In the genomic region with DNA sequence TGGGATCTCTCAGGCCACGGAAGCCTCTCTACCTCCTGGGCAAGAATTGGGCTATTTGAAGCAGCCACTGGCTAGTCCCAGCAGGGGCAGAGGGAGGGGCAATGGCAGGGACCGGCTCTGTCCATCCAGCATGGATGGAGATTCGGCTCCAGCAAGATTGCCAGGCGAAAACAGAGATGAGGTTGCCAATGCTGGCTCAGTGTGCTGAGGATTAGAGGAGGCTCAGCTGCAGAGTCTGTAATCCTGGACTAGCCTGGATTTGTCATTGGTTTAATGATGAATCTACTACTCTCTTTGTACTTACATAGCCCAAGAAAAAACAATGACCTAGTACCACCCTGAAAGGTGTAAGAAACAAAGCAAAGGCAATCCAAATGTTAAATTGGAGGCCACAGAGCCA, we compare ENCODE assay signal across 26 cellular contexts.
A peak's percentile ranks its signal among the peaks of the same experiment; 100 is the strongest.
DNase-seq lines count a peak whose midpoint lies in the region; TF ChIP-seq lines count a peak whose summit lies in the region.
"Had no signal": no experiment of that assay in that cellular context is flagged by ENCODE, and none has a peak within 500 bp of the region (broad histone marks: within the 10 kb centered on the region; RNA-seq: fewer than 3 reads in every experiment).

No MANE protein-coding gene starts in this region.

- H3K27me3 Mint-ChIP-seq in MCF 10A (ENCODE audit: insufficient read depth, unreplicated experiment) (no peaks in the 10 kb centered on the region), CD14-positive monocyte (ENCODE audit: low read depth in 3 of 3) (peaks cover 0 to 6% (median 3%) of the 10 kb centered on the region in 3 donors)
- H3K27me3 Mint-ChIP-seq: activated CD4-positive, alpha-beta T cell treated with anti-CD3 and anti-CD28 coated beads, Interleukin-2, amount 10 ng/mL, durations not matched to agents 24 days and 14 days; T-cell had no signal

- CTCF ChIA-PET in mammary epithelial cell (lab: Charles Lee; ENCODE audit: low non-redundant PET) (no interaction called here), MCF 10A (lab: Yijun Ruan, JAX) (interaction anchor here (0.7 to 1.2 kb wide), 4 partner anchors 92 to 137 kb away, joined by 3 to 4 read pairs (median 3); no protein-coding TSS in a partner anchor), GM10248 (lab: Yijun Ruan, JAX) (interaction anchor here (0.8 to 1.3 kb wide), 2 partner anchors 9 to 11 kb away, joined by 3 to 4 read pairs; no protein-coding TSS in a partner anchor)

- TF ChIP-seq CTCF in mammary epithelial cell (conservative IDR thresholded peaks at IDR 0.05 in 1 of 2, IDR thresholded peaks at IDR 0.05 in 1 of 2; ENCODE audit: extremely low read depth in 1 of 2, insufficient read depth in 1 of 2, low read depth in 1 of 2, low read length in 2 of 2) (no peak), MCF 10A (IDR thresholded peaks at IDR 0.05; ENCODE audit: unreplicated experiment) (no peak), suprapubic skin (IDR thresholded peaks at IDR 0.05) (no peak), GM10248 (IDR thresholded peaks at IDR 0.05; ENCODE audit: control extremely low read depth, extremely low read depth, low read depth, missing control alignments) (no peak), CD14-positive monocyte (IDR thresholded peaks at IDR 0.05) (no peak)

- H3K9me3 ChIP-seq in mammary epithelial cell (replicated peaks; ENCODE audit: insufficient read depth, low read length) (no peaks in the 10 kb centered on the region), mucosa of rectum (ENCODE audit: control insufficient read depth in 2 of 2, low read length in 2 of 2) (no peaks in the 10 kb centered on the region), suprapubic skin (no peaks in the 10 kb centered on the region)
- H3K9me3 ChIP-seq: prostate gland, tibial artery had no signal

- H3K27ac ChIP-seq in mammary epithelial cell (ENCODE audit: insufficient read depth, low read depth, low read length) (no peak overlapping the region), caudate nucleus (ENCODE audit: low read depth, low read length) (peak overlapping the region; percentile 18), mucosa of rectum (ENCODE audit: low read depth in 2 of 2, low read length in 2 of 2) (peak overlapping the region; percentile 82 to 84), suprapubic skin (peak overlapping the region; percentile 63)
- H3K27ac ChIP-seq: neural progenitor cell, tibial artery had no signal

- DNase-seq in mammary epithelial cell, result no peak
- no peak for DNase-seq in MCF 10A (ENCODE audit: unreplicated experiment)
- peak in 1 of 61 donors; percentile 2 for DNase-seq in caudate nucleus (lab: John Stamatoyannopoulos, UW)
- DNase-seq in suprapubic skin (ENCODE audit: low spot score in 2 of 2), result no peak
- DNase-seq in NCI-H526 (lab: John Stamatoyannopoulos, UW), result no peak
- DNase-seq in GM10248 (ENCODE audit: extremely low spot score), result no peak
- no peak for DNase-seq in CD14-positive monocyte (ENCODE audit: low spot score)
- DNase-seq: activated CD4-positive, alpha-beta T cell treated with anti-CD3 and anti-CD28 coated beads, Interleukin-2, amount 10 ng/mL, durations not matched to agents 24 days and 14 days; aorta; CD8-positive, alpha-beta T cell; cerebellar nuclear complex; effector CD4-positive, alpha-beta T cell; KBM-7; left colon; NCI-H146; NCI-H526 treated with DMSO at 0.1 percent for 48 hours; stimulated activated CD4-positive, alpha-beta T cell treated with anti-CD3 and anti-CD28 coated beads, Interleukin-2, amount 100 ng/mL, for 48 hours; stimulated activated naive CD4-positive, alpha-beta T cell; T-cell; tibial artery had no signal

- TF ChIP-seq POLR2A in suprapubic skin (IDR thresholded peaks at IDR 0.05), result no peak

- POLR2A ChIA-PET in MCF 10A (lab: Yijun Ruan, JAX) (interaction anchor here (0.6 kb wide), 1 partner anchor 130 kb away, joined by 3 read pairs; no protein-coding TSS in a partner anchor), GM10248 (lab: Yijun Ruan, JAX) (no interaction called here)

- no peak overlapping the region for H3K4me3 ChIP-seq in mammary epithelial cell (replicated peaks in 1 of 3; ENCODE audit: insufficient read depth in 1 of 3, low read depth in 2 of 3, low read length in 3 of 3)
- H3K4me3 ChIP-seq in mucosa of rectum (ENCODE audit: low read length in 2 of 2), result no peak overlapping the region
- no peak overlapping the region for H3K4me3 ChIP-seq in suprapubic skin
- H3K4me3 ChIP-seq: GM12878, neural progenitor cell, prostate gland, tibial artery had no signal

- H3K27ac Mint-ChIP-seq in MCF 10A (ENCODE audit: low read depth, unreplicated experiment) (no peak overlapping the region), CD14-positive monocyte (peak overlapping the region in 1 of 7 donors; percentile 53)
- H3K27ac Mint-ChIP-seq: activated CD4-positive, alpha-beta T cell treated with anti-CD3 and anti-CD28 coated beads, Interleukin-2, amount 10 ng/mL, durations not matched to agents 24 days and 14 days; activated naive CD4-positive, alpha-beta T cell treated with anti-CD3 and anti-CD28 coated beads, Interleukin-2, amount 50 U/mL, for 72 hours; CD8-positive, alpha-beta T cell; mesothelial cell of epicardium; neural progenitor cell; T-cell had no signal

- H3K4me3 Mint-ChIP-seq in MCF 10A (ENCODE audit: unreplicated experiment) (no peak overlapping the region), CD14-positive monocyte (no peak overlapping the region)
- H3K4me3 Mint-ChIP-seq: activated CD4-positive, alpha-beta T cell treated with anti-CD3 and anti-CD28 coated beads, Interleukin-2, amount 10 ng/mL, durations not matched to agents 24 days and 14 days; CD8-positive, alpha-beta T cell; mesothelial cell of epicardium; neural progenitor cell; T-cell had no signal

- no peaks in the 10 kb centered on the region for H3K79me2 ChIP-seq in mammary epithelial cell (ENCODE audit: insufficient read depth, low read length)

- dilution Hi-C loops in mammary epithelial cell (cut with HindIII; ENCODE audit: low sequenced_read_pairs), result no loop called here

- H3K9ac ChIP-seq in mammary epithelial cell (ENCODE audit: insufficient read depth, low read length) (no peak overlapping the region), mucosa of rectum (ENCODE audit: low read depth in 1 of 2, low read length in 2 of 2) (no peak overlapping the region)
- H3K9ac ChIP-seq: neural progenitor cell had no signal

- 100% methylated on average over 3 of the region's 4 CpGs for WGBS in mammary epithelial cell (ENCODE audit: low coverage, missing lambda C conversion rate)
- 89% methylated on average over 4 of the region's 4 CpGs for WGBS in suprapubic skin

- no peaks in the 10 kb centered on the region for H4K20me1 ChIP-seq in mammary epithelial cell (ENCODE audit: insufficient read depth, low read length)

- H3K36me3 Mint-ChIP-seq in MCF 10A (ENCODE audit: insufficient read depth, unreplicated experiment), result no peaks in the 10 kb centered on the region
- H3K36me3 Mint-ChIP-seq in CD14-positive monocyte, result no peaks in the 10 kb centered on the region
- H3K36me3 Mint-ChIP-seq: CD8-positive, alpha-beta T cell; neural progenitor cell; T-cell had no signal

- H2AFZ ChIP-seq in mammary epithelial cell (ENCODE audit: low read depth, low read length), result peak overlapping the region; percentile 88

- no peaks in the 10 kb centered on the region for H3K4me1 Mint-ChIP-seq in MCF 10A (ENCODE audit: insufficient read depth, unreplicated experiment)
- H3K4me1 Mint-ChIP-seq in CD14-positive monocyte, result no peaks in the 10 kb centered on the region

- peaks cover 13% of the 10 kb centered on the region for H3K4me1 ChIP-seq in mammary epithelial cell (ENCODE audit: insufficient read depth, low read length)
- peaks cover 25 to 40% of the 10 kb centered on the region in 2 donors for H3K4me1 ChIP-seq in mucosa of rectum (ENCODE audit: control insufficient read depth in 2 of 2, insufficient read depth in 2 of 2, low read length in 2 of 2)
- no peaks in the 10 kb centered on the region for H3K4me1 ChIP-seq in suprapubic skin
- H3K4me1 ChIP-seq: prostate gland had no signal

- no peak overlapping the region for H3K4me2 ChIP-seq in mammary epithelial cell (ENCODE audit: insufficient read depth, low read depth, low read length)
- H3K4me2 ChIP-seq: neural progenitor cell had no signal

- in situ Hi-C loops in mammary epithelial cell (cut with MboI; ENCODE audit: low sequenced_read_pairs in 2 of 2), result loop anchor here (10.0 kb wide), 2 partner anchors 115 to 125 kb away; a partner anchor contains a TSS

- no peaks in the 10 kb centered on the region for H3K27me3 ChIP-seq in mammary epithelial cell (ENCODE audit: insufficient read depth, low read length)
- no peaks in the 10 kb centered on the region for H3K27me3 ChIP-seq in mucosa of rectum (ENCODE audit: control insufficient read depth in 2 of 2, insufficient read depth in 2 of 2, low read length in 2 of 2)
- H3K27me3 ChIP-seq in suprapubic skin, result no peaks in the 10 kb centered on the region
- H3K27me3 ChIP-seq: neural progenitor cell had no signal

- no TSS peak for BruUV-seq in mammary epithelial cell (replicated peaks; lab: Mats Ljungman, UMichigan)
- no TSS peak for BruUV-seq in MCF 10A (replicated peaks; lab: Mats Ljungman, UMichigan)

- H3K36me3 ChIP-seq in mammary epithelial cell (ENCODE audit: insufficient read depth, low read length) (no peaks in the 10 kb centered on the region), mucosa of rectum (ENCODE audit: control insufficient read depth in 2 of 2, insufficient read depth in 2 of 2, low read length in 2 of 2) (no peaks in the 10 kb centered on the region), suprapubic skin (no peaks in the 10 kb centered on the region)
- H3K36me3 ChIP-seq: neural progenitor cell, prostate gland, tibial artery had no signal

- intact Hi-C loops in mammary epithelial cell (cut with micrococcal nuclease) (no loop called here), MCF 10A (cut with micrococcal nuclease) (no loop called here), CD14-positive monocyte (cut with micrococcal nuclease) (no loop called here)

- H3K9me3 Mint-ChIP-seq in MCF 10A (ENCODE audit: unreplicated experiment) (no peaks in the 10 kb centered on the region), CD14-positive monocyte (no peaks in the 10 kb centered on the region)
- H3K9me3 Mint-ChIP-seq: CD8-positive, alpha-beta T cell; T-cell had no signal

- no peak for TF ChIP-seq EP300 in suprapubic skin (IDR thresholded peaks at IDR 0.05)
